In the genomic region with DNA sequence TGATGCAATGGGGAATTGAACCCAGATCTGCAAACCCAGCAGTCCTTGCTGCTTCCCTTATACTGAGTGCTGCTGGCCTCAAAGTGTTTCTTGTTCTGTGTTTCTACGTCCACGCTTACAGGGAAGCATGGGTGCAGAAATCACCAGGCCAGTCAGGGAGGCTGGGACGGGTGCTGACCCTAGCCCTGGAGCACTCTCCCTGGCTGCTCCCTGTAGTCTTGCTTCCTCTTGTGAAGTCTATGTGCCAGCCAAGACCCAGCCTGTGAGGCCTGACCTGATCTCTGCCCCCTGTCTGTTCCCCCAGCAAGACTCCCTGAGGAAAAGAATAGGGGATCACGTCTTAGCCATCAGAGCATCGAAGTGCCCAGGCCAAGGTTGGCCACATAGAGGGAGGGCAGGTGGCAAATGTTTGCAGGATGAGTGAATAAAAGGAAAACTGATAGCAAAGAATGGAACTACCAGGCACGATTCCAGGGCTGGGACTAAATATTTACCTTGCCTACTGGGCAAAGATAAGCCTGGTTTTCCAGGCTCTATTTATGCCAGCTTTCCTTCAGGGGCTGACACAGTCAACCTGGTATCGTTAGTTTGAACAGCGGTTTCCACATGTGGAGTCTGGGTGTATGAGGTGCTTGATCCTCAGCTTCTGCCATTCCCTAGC, we compare ENCODE assay signal across 17 cellular contexts. TPM values are rescaled to one million over a fixed set of nuclear protein-coding genes. Genes with fewer than 3 reads are reported as not detected.
DNase-seq lines count a peak whose midpoint lies in the region; ATAC-seq, FAIRE-seq and TF ChIP-seq lines count a peak whose summit lies in the region.
"Had no signal": no experiment of that assay in that cellular context is flagged by ENCODE, and none has a peak within 500 bp of the region (broad histone marks: within the 10 kb centered on the region; RNA-seq: fewer than 3 reads in every experiment).

No MANE protein-coding gene starts in this region.

- H3K27me3 Mint-ChIP-seq in Calu3 (ENCODE audit: unreplicated experiment): no peaks in the 10 kb centered on the region

- DNase-seq in Calu3 (peak; percentile 24), HT-29 (ENCODE audit: low spot score) (peak; percentile 46), Panc1 (ENCODE audit: low read depth, low spot score) (no peak), mucosa of descending colon (peak in 1 of 3 donors; percentile 78), retina (no peak), GM12892 (ENCODE audit: insufficient read length) (no peak), MG63 (no peak)
- DNase-seq: activated CD4-positive, alpha-beta T cell treated with anti-CD3 and anti-CD28 coated beads, Interleukin-2, amount 10 ng/mL, durations not matched to agents 24 days and 14 days; BE2C; central memory CD4-positive, alpha-beta T cell; KBM-7; midbrain; NCI-H1930; stimulated activated naive CD8-positive, alpha-beta T cell treated with anti-CD3 and anti-CD28 coated beads, Interleukin-15, Interleukin-2, amounts not matched to agents 100 U/mL and 50 U/mL, for 24 hours; uterus had no signal

- POLR2A ChIA-PET in Panc1 (lab: Charles Lee): no interaction called here

- in situ Hi-C loops in Panc1 (cut with HindIII; ENCODE audit: low pct_unique_long_range_greater_than_20kb, low sequenced_read_pairs): no loop called here

- intact Hi-C loops in Calu3 (cut with micrococcal nuclease; ENCODE audit: unreplicated experiment) (no loop called here), Panc1 (cut with micrococcal nuclease; ENCODE audit: unreplicated experiment) (no loop called here), mucosa of descending colon (cut with DNase I, micrococcal nuclease) (no loop called here)

- no peaks in the 10 kb centered on the region for H3K36me3 Mint-ChIP-seq in Calu3 (ENCODE audit: insufficient read depth, unreplicated experiment)

- CTCF ChIA-PET in Calu3 (lab: Charles Lee): interaction anchor here (0.7 kb wide), 1 partner anchor 262 kb away, joined by 6 read pairs; no protein-coding TSS in a partner anchor
- CTCF ChIA-PET in Panc1 (lab: Charles Lee): no interaction called here

- peak overlapping the region; percentile 67; the same call in 1 of the 2 replicates for H3K27ac ChIP-seq in Panc1 (ENCODE audit: low read length)
- H3K27ac ChIP-seq: gastroesophageal sphincter, uterus had no signal

- H3K4me1 ChIP-seq in Panc1 (ENCODE audit: control insufficient read depth, insufficient read depth, low read length) (peaks cover 23% of the 10 kb centered on the region), mucosa of descending colon (ENCODE audit: low read depth) (no peaks in the 10 kb centered on the region)
- H3K4me1 ChIP-seq: BE2C, gastroesophageal sphincter, uterus had no signal

- TF ChIP-seq POLR2A in GM12892 (IDR thresholded peaks at IDR 0.05; ENCODE audit: low read depth, low read length): no peak

- peak; percentile 81 for ATAC-seq in Panc1
- ATAC-seq in mucosa of descending colon: peak; percentile 91
- ATAC-seq: gastroesophageal sphincter; stimulated activated naive CD8-positive, alpha-beta T cell treated with anti-CD3 and anti-CD28 coated beads, Interleukin-15, Interleukin-2, amounts not matched to agents 100 U/mL and 50 U/mL, for 24 hours had no signal

- H3K9me3 Mint-ChIP-seq in Calu3 (ENCODE audit: low read depth, unreplicated experiment): no peaks in the 10 kb centered on the region
- H3K9me3 Mint-ChIP-seq: activated CD4-positive, alpha-beta T cell treated with anti-CD3 and anti-CD28 coated beads, Interleukin-2, amount 10 ng/mL, durations not matched to agents 24 days and 14 days had no signal

- no TSS peak for BruUV-seq in Calu3 (replicated peaks; lab: Mats Ljungman, UMichigan)
- BruUV-seq in Panc1 (replicated peaks; lab: Mats Ljungman, UMichigan): no TSS peak

- FAIRE-seq in GM12892 (lab: Jason Lieb, UNC): no peak
- FAIRE-seq: endometrium had no signal

- H3K36me3 ChIP-seq in Panc1 (ENCODE audit: control insufficient read depth, insufficient read depth, low read length) (no peaks in the 10 kb centered on the region), mucosa of descending colon (ENCODE audit: low read depth) (no peaks in the 10 kb centered on the region), MG63 (no peaks in the 10 kb centered on the region)
- H3K36me3 ChIP-seq: BE2C, gastroesophageal sphincter, uterus had no signal

- TF ChIP-seq CTCF in Calu3 (IDR thresholded peaks at IDR 0.05; ENCODE audit: unreplicated experiment): no peak
- TF ChIP-seq CTCF in Panc1 (IDR thresholded peaks at IDR 0.05): no peak
- TF ChIP-seq CTCF in mucosa of descending colon (IDR thresholded peaks at IDR 0.05): no peak

- no peak overlapping the region for H3K4me3 Mint-ChIP-seq in Calu3 (ENCODE audit: low read depth, unreplicated experiment)
- H3K4me3 Mint-ChIP-seq: activated CD4-positive, alpha-beta T cell treated with anti-CD3 and anti-CD28 coated beads, Interleukin-2, amount 10 ng/mL, durations not matched to agents 24 days and 14 days had no signal

- no peaks in the 10 kb centered on the region for H3K9me3 ChIP-seq in Panc1 (ENCODE audit: control insufficient read depth, insufficient read depth, low read depth, low read length)
- no peaks in the 10 kb centered on the region for H3K9me3 ChIP-seq in mucosa of descending colon
- H3K9me3 ChIP-seq in MG63: no peaks in the 10 kb centered on the region
- H3K9me3 ChIP-seq: BE2C, gastroesophageal sphincter, uterus had no signal

- peaks cover 19% of the 10 kb centered on the region for H3K4me1 Mint-ChIP-seq in Calu3 (ENCODE audit: low read depth, unreplicated experiment)

- H3K4me3 ChIP-seq in Panc1 (ENCODE audit: low read depth in 2 of 2, low read length in 2 of 2) (no peak overlapping the region), mucosa of descending colon (no peak overlapping the region), MG63 (no peak overlapping the region)
- H3K4me3 ChIP-seq: gastroesophageal sphincter, uterus had no signal

- no peak overlapping the region for H3K27ac Mint-ChIP-seq in Calu3 (ENCODE audit: unreplicated experiment)
- H3K27ac Mint-ChIP-seq: activated CD4-positive, alpha-beta T cell treated with anti-CD3 and anti-CD28 coated beads, Interleukin-2, amount 10 ng/mL, durations not matched to agents 24 days and 14 days had no signal

- H3K27me3 ChIP-seq in Panc1 (ENCODE audit: control insufficient read depth, insufficient read depth, low read length) (no peaks in the 10 kb centered on the region), MG63 (peaks cover 2% of the 10 kb centered on the region; the same call in 1 of the 2 replicates)
- H3K27me3 ChIP-seq: BE2C, gastroesophageal sphincter, uterus had no signal

RNA-seq across cellular contexts. Expression of gene RHOT1, which starts 41.2 kb away (rescaled TPM):
- 23.0 TPM in 2 replicates for total RNA-seq in Calu3 (2022)
- 29.2 and 30.5 TPM in 2 replicates for total RNA-seq in HT-29 (2014; rRNA removed; shearing (Covaris generic))
- 39.2 TPM for total RNA-seq in Panc1 (2021; ENCODE audit: unreplicated experiment)
- 23.5 TPM for polyA plus RNA-seq in Panc1 (2012; ENCODE audit: insufficient read length)
- 10 to 100 TPM; 21.2 to 48.6 (median 21.4) TPM for total RNA-seq in mucosa of descending colon
- polyA plus RNA-seq in GM12892 (2012; ENCODE audit: missing spikeins): 29.7 TPM
- total RNA-seq in MG63 (2014; rRNA removed; shearing (Covaris generic); ENCODE audit: low replicate concordance): 32.5 and 114 TPM in 2 replicates

Comparison
In these comparisons a context has a peak if more than half of its experiments do, and no peak if none do; other contexts are left out.
1. DNase-seq: peak in Calu3 (single experiment) and HT-29 (single experiment); none in Panc1 (single experiment), retina (single experiment), GM12892 (single experiment) and MG63 (single experiment).